ENCODE assay signal across 24 cellular contexts in the genomic region with DNA sequence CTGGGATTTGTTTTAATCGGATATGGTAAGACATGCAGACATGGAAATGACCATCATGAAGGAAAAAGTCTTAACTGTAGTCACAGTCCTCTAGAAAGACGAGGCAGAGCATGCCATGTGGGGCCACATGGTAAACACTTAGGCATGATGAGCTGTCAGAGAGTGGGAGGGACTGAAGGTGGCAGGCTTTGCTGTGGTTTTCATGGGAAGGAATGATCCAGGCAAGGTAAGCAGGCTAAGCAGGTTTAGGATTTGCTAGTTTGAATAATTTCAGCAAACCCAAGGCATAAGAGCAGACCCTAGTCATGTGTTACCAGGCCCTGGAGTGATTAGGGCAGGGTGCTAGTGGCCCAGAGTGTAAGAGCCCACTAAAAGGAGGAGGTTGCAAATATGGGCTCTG. TPM values are rescaled to one million over a fixed set of nuclear protein-coding genes. Genes with fewer than 3 reads are reported as not detected.
"Had no signal": no experiment of that assay in that cellular context is flagged by ENCODE, and none has a peak within 500 bp of the region (broad histone marks: within the 10 kb centered on the region; RNA-seq: fewer than 3 reads in every experiment).

No MANE protein-coding gene starts in this region.

- H3K4me3 ChIP-seq: gastrocnemius medialis, heart left ventricle, lung, psoas muscle, sigmoid colon, spleen, tibial artery, vagina had no signal

- H3K36me3 ChIP-seq: gastrocnemius medialis, heart left ventricle, sigmoid colon, spleen, tibial artery, vagina had no signal

- DNase-seq: activated CD4-positive, CD25-positive, alpha-beta regulatory T cell treated with anti-CD3 and anti-CD28 coated beads, Interleukin-2, amount 50 U/mL, for 72 hours; activated CD8-positive, alpha-beta T cell treated with anti-CD3 and anti-CD28 coated beads for 36 hours; activated gamma-delta T cell treated with Interleukin-2 at 50 U/mL for 16 hours; activated naive CD8-positive, alpha-beta T cell treated with anti-CD3 and anti-CD28 coated beads for 36 hours; activated T-cell treated with anti-CD3 and anti-CD28 coated beads, Interleukin-2, amount 50 U/mL, for 72 hours; cortex of kidney; effector CD4-positive, alpha-beta T cell; gastrocnemius medialis; heart left ventricle; left colon; psoas muscle; sigmoid colon; spleen; stimulated activated CD4-positive, alpha-beta T cell treated with anti-CD3 and anti-CD28 coated beads, Interleukin-2, amount 100 ng/mL, for 24 hours; stimulated activated naive B cell treated with anti-CD40 and anti-IgM and Interleukin-4, amounts not matched to agents 10 μg/mL and 1 μg/mL and 100 μg/mL, for 72 hours; tibial artery had no signal

- H3K27ac ChIP-seq: gastrocnemius medialis, heart left ventricle, psoas muscle, sigmoid colon, spleen, tibial artery, vagina had no signal

- H3K4me1 ChIP-seq: gastrocnemius medialis, psoas muscle, sigmoid colon, spleen, tibial artery, vagina had no signal

- H3K27me3 ChIP-seq: gastrocnemius medialis, heart left ventricle, sigmoid colon, tibial artery, vagina had no signal

- ATAC-seq: activated CD8-positive, alpha-beta T cell treated with anti-CD3 and anti-CD28 coated beads for 36 hours; activated T-cell treated with anti-CD3 and anti-CD28 coated beads, Interleukin-2, amount 50 U/mL, for 72 hours; gastrocnemius medialis; heart left ventricle; left colon; psoas muscle; stimulated activated naive B cell treated with anti-CD40 and anti-IgM and Interleukin-4, amounts not matched to agents 10 μg/mL and 1 μg/mL and 100 μg/mL, for 72 hours had no signal

- H3K9me3 ChIP-seq: gastrocnemius medialis, heart left ventricle, psoas muscle, sigmoid colon, spleen, tibial artery, vagina had no signal

- FAIRE-seq: endothelial cell of umbilical vein had no signal

RNA-seq across cellular contexts. Expression of a gene that starts 47.2 kb away (rescaled TPM):
- total RNA-seq: activated CD8-positive, alpha-beta T cell treated with anti-CD3 and anti-CD28 coated beads for 36 hours; activated naive CD8-positive, alpha-beta T cell treated with anti-CD3 and anti-CD28 coated beads for 36 hours; activated T-cell treated with anti-CD3 and anti-CD28 coated beads, Interleukin-2, amount 50 U/mL, for 72 hours; endothelial cell of umbilical vein; fibroblast of lung; gastrocnemius medialis; heart left ventricle; neural crest cell; osteoblast; psoas muscle; spleen; subcutaneous adipose tissue; T-helper 1 cell treated with Interleukin-12 subunit alpha and Interleukin-12 subunit beta and Interleukin-4 antibody, amounts not matched to agents 30 ng/mL and 1 ng/mL, for 36 hours; vagina had no signal
- polyA plus RNA-seq: endothelial cell of umbilical vein, heart left ventricle, psoas muscle, spleen had no signal
